In the genomic region with DNA sequence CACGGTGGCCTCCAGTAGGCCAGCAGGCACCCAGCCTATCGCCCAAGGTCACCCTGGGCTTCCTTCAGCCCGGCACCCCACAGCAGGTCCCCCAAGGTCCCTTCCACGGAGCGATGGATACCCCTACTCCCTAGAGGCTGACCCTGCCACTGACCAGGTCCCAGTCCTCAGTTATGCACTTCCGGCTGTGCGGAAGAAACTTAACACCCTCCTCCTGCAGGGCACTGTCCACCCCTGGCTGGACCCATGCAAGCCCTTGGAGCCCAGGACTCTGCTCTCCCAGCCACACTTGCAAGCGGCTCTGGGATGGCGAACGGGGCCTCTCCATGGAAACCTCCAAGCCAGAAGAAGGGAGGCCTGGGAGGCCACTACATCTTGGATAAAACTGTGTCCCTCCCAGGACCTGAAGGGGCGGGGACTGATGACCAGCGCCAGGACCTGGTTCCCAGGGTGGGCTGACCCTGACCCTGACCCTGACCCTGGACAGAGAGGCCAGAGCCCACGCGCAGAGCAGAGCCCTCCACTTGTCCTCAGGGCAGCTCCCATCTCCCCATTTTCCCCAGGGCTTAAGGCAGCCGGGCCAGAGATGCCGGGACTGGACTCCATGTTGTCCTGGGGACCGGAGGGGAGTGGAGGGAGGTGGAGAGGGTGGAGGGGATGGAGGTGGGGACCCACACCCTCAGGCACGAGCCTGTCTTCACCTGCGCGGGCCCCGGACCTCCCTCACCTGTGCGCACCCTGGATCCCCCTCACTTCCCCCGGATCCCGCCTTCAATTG, we compare ENCODE assay signal across 1 cellular context.
A peak's percentile ranks its signal among the peaks of the same experiment; 100 is the strongest.
TF ChIP-seq lines count a peak whose summit lies in the region.

No MANE protein-coding gene starts in this region.

TF ChIP-seq in HepG2, 621 proteins besides CTCF, POLR2A, EP300 and RAD21 (continued from another document):
- TF ChIP-seq, protein P1, sequence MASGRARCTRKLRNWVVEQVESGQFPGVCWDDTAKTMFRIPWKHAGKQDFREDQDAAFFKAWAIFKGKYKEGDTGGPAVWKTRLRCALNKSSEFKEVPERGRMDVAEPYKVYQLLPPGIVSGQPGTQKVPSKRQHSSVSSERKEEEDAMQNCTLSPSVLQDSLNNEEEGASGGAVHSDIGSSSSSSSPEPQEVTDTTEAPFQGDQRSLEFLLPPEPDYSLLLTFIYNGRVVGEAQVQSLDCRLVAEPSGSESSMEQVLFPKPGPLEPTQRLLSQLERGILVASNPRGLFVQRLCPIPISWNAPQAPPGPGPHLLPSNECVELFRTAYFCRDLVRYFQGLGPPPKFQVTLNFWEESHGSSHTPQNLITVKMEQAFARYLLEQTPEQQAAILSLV (CRISPR knock-in tag; IDR thresholded peaks at IDR 0.05; ENCODE audit: borderline replicate concordance), result no peak
- 0 out of 2 replicates have a peak, but pooled peaks have one; percentile 47 for TF ChIP-seq ZNF607 (CRISPR knock-in tag; IDR thresholded peaks at IDR 0.05; ENCODE audit: borderline replicate concordance)
- TF ChIP-seq ZNF33B (CRISPR knock-in tag; IDR thresholded peaks at IDR 0.05), result 0 out of 2 replicates have a peak, but pooled peaks have one; percentile 70
- TF ChIP-seq ZNF790 (CRISPR knock-in tag; IDR thresholded peaks at IDR 0.05; ENCODE audit: borderline replicate concordance), result 0 out of 2 replicates have a peak, but pooled peaks have one; percentile 3
- TF ChIP-seq SUZ12 (IDR thresholded peaks at IDR 0.05; ENCODE audit: low read depth, low read length), result no peak
- TF ChIP-seq, protein P2, sequence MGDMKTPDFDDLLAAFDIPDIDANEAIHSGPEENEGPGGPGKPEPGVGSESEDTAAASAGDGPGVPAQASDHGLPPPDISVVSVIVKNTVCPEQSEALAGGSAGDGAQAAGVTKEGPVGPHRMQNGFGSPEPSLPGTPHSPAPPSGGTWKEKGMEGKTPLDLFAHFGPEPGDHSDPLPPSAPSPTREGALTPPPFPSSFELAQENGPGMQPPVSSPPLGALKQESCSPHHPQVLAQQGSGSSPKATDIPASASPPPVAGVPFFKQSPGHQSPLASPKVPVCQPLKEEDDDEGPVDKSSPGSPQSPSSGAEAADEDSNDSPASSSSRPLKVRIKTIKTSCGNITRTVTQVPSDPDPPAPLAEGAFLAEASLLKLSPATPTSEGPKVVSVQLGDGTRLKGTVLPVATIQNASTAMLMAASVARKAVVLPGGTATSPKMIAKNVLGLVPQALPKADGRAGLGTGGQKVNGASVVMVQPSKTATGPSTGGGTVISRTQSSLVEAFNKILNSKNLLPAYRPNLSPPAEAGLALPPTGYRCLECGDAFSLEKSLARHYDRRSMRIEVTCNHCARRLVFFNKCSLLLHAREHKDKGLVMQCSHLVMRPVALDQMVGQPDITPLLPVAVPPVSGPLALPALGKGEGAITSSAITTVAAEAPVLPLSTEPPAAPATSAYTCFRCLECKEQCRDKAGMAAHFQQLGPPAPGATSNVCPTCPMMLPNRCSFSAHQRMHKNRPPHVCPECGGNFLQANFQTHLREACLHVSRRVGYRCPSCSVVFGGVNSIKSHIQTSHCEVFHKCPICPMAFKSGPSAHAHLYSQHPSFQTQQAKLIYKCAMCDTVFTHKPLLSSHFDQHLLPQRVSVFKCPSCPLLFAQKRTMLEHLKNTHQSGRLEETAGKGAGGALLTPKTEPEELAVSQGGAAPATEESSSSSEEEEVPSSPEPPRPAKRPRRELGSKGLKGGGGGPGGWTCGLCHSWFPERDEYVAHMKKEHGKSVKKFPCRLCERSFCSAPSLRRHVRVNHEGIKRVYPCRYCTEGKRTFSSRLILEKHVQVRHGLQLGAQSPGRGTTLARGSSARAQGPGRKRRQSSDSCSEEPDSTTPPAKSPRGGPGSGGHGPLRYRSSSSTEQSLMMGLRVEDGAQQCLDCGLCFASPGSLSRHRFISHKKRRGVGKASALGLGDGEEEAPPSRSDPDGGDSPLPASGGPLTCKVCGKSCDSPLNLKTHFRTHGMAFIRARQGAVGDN (CRISPR knock-in tag; IDR thresholded peaks at IDR 0.05), result peak; percentile 33
- no peak for TF ChIP-seq RFX1 (IDR thresholded peaks at IDR 0.05)
- no peak for TF ChIP-seq DNMT3B (CRISPR knock-in tag; conservative IDR thresholded peaks at IDR 0.05)
- TF ChIP-seq HINFP (CRISPR knock-in tag; IDR thresholded peaks at IDR 0.05; ENCODE audit: low read depth), result peak; percentile 48
- TF ChIP-seq MAZ (IDR thresholded peaks at IDR 0.05; ENCODE audit: borderline replicate concordance, low read depth, low read length), result no peak
- peak; percentile 13; the same call in 1 of the 2 replicates for TF ChIP-seq MAZ (CRISPR knock-in tag; IDR thresholded peaks at IDR 0.05; ENCODE audit: low read depth)
- TF ChIP-seq TAF1 (CRISPR knock-in tag; IDR thresholded peaks at IDR 0.05), result peak; percentile 18; the same call in 1 of the 2 replicates
- no peak for TF ChIP-seq LCORL (IDR thresholded peaks at IDR 0.05)
- no peak; the same call in 1 of the 2 replicates for TF ChIP-seq LCORL (CRISPR knock-in tag; IDR thresholded peaks at IDR 0.05)
- TF ChIP-seq SRY (CRISPR knock-in tag; IDR thresholded peaks at IDR 0.05), result no peak
- 0 out of 2 replicates have a peak, but pooled peaks have one; percentile 8 for TF ChIP-seq ZNF331 (CRISPR knock-in tag; IDR thresholded peaks at IDR 0.05)
- TF ChIP-seq ZNF263 (CRISPR knock-in tag; IDR thresholded peaks at IDR 0.05), result peak; percentile 54; the same call in 1 of the 2 replicates
- TF ChIP-seq ZFP90 (CRISPR knock-in tag; IDR thresholded peaks at IDR 0.05; ENCODE audit: borderline replicate concordance), result 0 out of 2 replicates have a peak, but pooled peaks have one; percentile 21
- TF ChIP-seq ZNF510 (CRISPR knock-in tag; IDR thresholded peaks at IDR 0.05; ENCODE audit: low read depth), result peak; percentile 67; the same call in 1 of the 2 replicates
